26 cellular contexts compared by ENCODE assay signal in genomic region chr4:142697303-142697702, GRCh38.
A peak's percentile ranks its signal among the peaks of the same experiment; 100 is the strongest.
DNase-seq lines count a peak whose midpoint lies in the region; ATAC-seq and TF ChIP-seq lines count a peak whose summit lies in the region.
"Had no signal": no experiment of that assay in that cellular context is flagged by ENCODE, and none has a peak within 500 bp of the region (broad histone marks: within the 10 kb centered on the region; RNA-seq: fewer than 3 reads in every experiment).

No MANE protein-coding gene starts in this region.

- H3K27ac ChIP-seq in CD8-positive, alpha-beta T cell (ENCODE audit: low read depth, low read length), result peak overlapping the region; percentile 14
- H3K27ac ChIP-seq in sigmoid colon, result no peak overlapping the region
- H3K27ac ChIP-seq: BLaER1 treated with 17β-estradiol and CSF1 and Interleukin-3, amounts not matched to agents 10 nM and 100 nM; dorsolateral prefrontal cortex; gastroesophageal sphincter; HL-60; parathyroid adenoma; upper lobe of right lung had no signal

- no peak for TF ChIP-seq CTCF in CD8-positive, alpha-beta T cell (IDR thresholded peaks at IDR 0.05)
- TF ChIP-seq CTCF in GM20000 (IDR thresholded peaks at IDR 0.05; ENCODE audit: extremely low read depth, missing control alignments), result no peak
- no peak for TF ChIP-seq CTCF in sigmoid colon (IDR thresholded peaks at IDR 0.05)

- no peaks in the 10 kb centered on the region for H3K36me3 Mint-ChIP-seq in CD8-positive, alpha-beta T cell
- peaks cover 3% of the 10 kb centered on the region for H3K36me3 Mint-ChIP-seq in activated naive CD8-positive, alpha-beta T cell
- H3K36me3 Mint-ChIP-seq: memory B cell, natural killer cell had no signal

- H3K27me3 Mint-ChIP-seq in CD8-positive, alpha-beta T cell (ENCODE audit: low read depth), result no peaks in the 10 kb centered on the region
- H3K27me3 Mint-ChIP-seq in activated naive CD8-positive, alpha-beta T cell, result no peaks in the 10 kb centered on the region
- H3K27me3 Mint-ChIP-seq: memory B cell had no signal

- peak overlapping the region; percentile 39 for H3K4me3 Mint-ChIP-seq in CD8-positive, alpha-beta T cell
- H3K4me3 Mint-ChIP-seq in activated naive CD8-positive, alpha-beta T cell, result peak overlapping the region; percentile 68
- H3K4me3 Mint-ChIP-seq: memory B cell, natural killer cell had no signal

- no peak for ATAC-seq in CD8-positive, alpha-beta T cell
- ATAC-seq: gastroesophageal sphincter, HCT116, upper lobe of right lung had no signal

- H3K36me3 ChIP-seq in CD8-positive, alpha-beta T cell (ENCODE audit: insufficient read depth, low read length), result no peaks in the 10 kb centered on the region
- no peaks in the 10 kb centered on the region for H3K36me3 ChIP-seq in sigmoid colon
- H3K36me3 ChIP-seq: BLaER1 treated with 17β-estradiol and CSF1 and Interleukin-3, amounts not matched to agents 10 nM and 100 nM; gastroesophageal sphincter; upper lobe of right lung had no signal

- TF ChIP-seq EP300 in sigmoid colon (IDR thresholded peaks at IDR 0.05), result no peak

- no peaks in the 10 kb centered on the region for H3K27me3 ChIP-seq in CD8-positive, alpha-beta T cell (ENCODE audit: insufficient read depth, low read length)
- no peaks in the 10 kb centered on the region for H3K27me3 ChIP-seq in sigmoid colon
- H3K27me3 ChIP-seq: BLaER1 treated with 17β-estradiol and CSF1 and Interleukin-3, amounts not matched to agents 10 nM and 100 nM; dorsolateral prefrontal cortex; gastroesophageal sphincter; upper lobe of right lung had no signal

- no peak for TF ChIP-seq POLR2A in sigmoid colon (IDR thresholded peaks at IDR 0.05)

- no peaks in the 10 kb centered on the region for H3K9me3 Mint-ChIP-seq in CD8-positive, alpha-beta T cell
- H3K9me3 Mint-ChIP-seq in activated naive CD8-positive, alpha-beta T cell (ENCODE audit: low read depth), result no peaks in the 10 kb centered on the region

- H3K27ac Mint-ChIP-seq in CD8-positive, alpha-beta T cell, result peak overlapping the region; percentile 95
- H3K27ac Mint-ChIP-seq in activated naive CD8-positive, alpha-beta T cell, result peak overlapping the region; percentile 95
- H3K27ac Mint-ChIP-seq: memory B cell, natural killer cell had no signal

- CTCF ChIA-PET in CD8-positive, alpha-beta T cell (lab: Charles Lee), result interaction anchor here (0.9 to 1.1 kb wide), 2 partner anchors 18 to 22 kb away, joined by 3 to 4 read pairs; no protein-coding TSS in a partner anchor

- intact Hi-C loops in CD8-positive, alpha-beta T cell (cut with DNase I, micrococcal nuclease), result loop anchor here in 1 of 2 experiments (1.0 kb wide), 1 partner anchor 131 kb away; no protein-coding TSS in a partner anchor
- intact Hi-C loops in sigmoid colon (cut with DNase I), result no loop called here

- H3K4me1 ChIP-seq in CD8-positive, alpha-beta T cell (ENCODE audit: insufficient read depth, low read length), result peaks cover 62% of the 10 kb centered on the region
- peaks cover 0 to 8% (median 0%) of the 10 kb centered on the region in 4 donors for H3K4me1 ChIP-seq in sigmoid colon
- H3K4me1 ChIP-seq: parathyroid adenoma, upper lobe of right lung had no signal

- DNase-seq in NCI-H82 (lab: John Stamatoyannopoulos, UW), result peak; percentile 9
- no peak for DNase-seq in NCI-H82 treated with DMSO at 0.1 percent for 48 hours (lab: John Stamatoyannopoulos, UW; ENCODE audit: unreplicated experiment)
- DNase-seq in CD8-positive, alpha-beta T cell, result no peak
- DNase-seq in NCI-H2081 treated with DMSO at 0.1 percent for 48 hours (lab: John Stamatoyannopoulos, UW), result peak; percentile 55
- no peak for DNase-seq in mesenteric fat pad (ENCODE audit: low spot score)
- DNase-seq in GM20000 (ENCODE audit: low spot score), result no peak
- DNase-seq in sigmoid colon, result no peak
- DNase-seq: aorta; central memory CD4-positive, alpha-beta T cell; DMS79; dorsolateral prefrontal cortex; IMR-90; kidney glomerular epithelial cell; MM.1S; natural killer cell; NCI-H187; NCI-H446; stimulated activated naive CD4-positive, alpha-beta T cell treated with Interleukin-2 at 50 U/mL for 16 hours; upper lobe of right lung had no signal

- 19 to 55% methylated on average over 2 of the region's 2 CpGs for WGBS in sigmoid colon, 2 donors

- POLR2A ChIA-PET in CD8-positive, alpha-beta T cell (lab: Charles Lee), result no interaction called here

- H3K4me3 ChIP-seq in CD8-positive, alpha-beta T cell (ENCODE audit: low read depth, low read length), result no peak overlapping the region
- no peak overlapping the region for H3K4me3 ChIP-seq in sigmoid colon
- H3K4me3 ChIP-seq: BLaER1 treated with 17β-estradiol and CSF1 and Interleukin-3, amounts not matched to agents 10 nM and 100 nM; dorsolateral prefrontal cortex; gastroesophageal sphincter; upper lobe of right lung had no signal

- H3K9me3 ChIP-seq in CD8-positive, alpha-beta T cell (ENCODE audit: low read length), result no peaks in the 10 kb centered on the region
- no peaks in the 10 kb centered on the region for H3K9me3 ChIP-seq in sigmoid colon
- H3K9me3 ChIP-seq: BLaER1 treated with 17β-estradiol and CSF1 and Interleukin-3, amounts not matched to agents 10 nM and 100 nM; gastroesophageal sphincter; upper lobe of right lung had no signal

- H3K4me1 Mint-ChIP-seq in CD8-positive, alpha-beta T cell (ENCODE audit: low read depth), result peaks cover 64% of the 10 kb centered on the region
- H3K4me1 Mint-ChIP-seq in activated naive CD8-positive, alpha-beta T cell (ENCODE audit: low read depth), result peaks cover 71% of the 10 kb centered on the region

Comparison
In these comparisons a context has a peak if more than half of its experiments do, and no peak if none do; other contexts are left out.
1. DNase-seq: peak in NCI-H82 (single experiment) and NCI-H2081 treated with DMSO at 0.1 percent for 48 hours (single experiment); none in NCI-H82 treated with DMSO at 0.1 percent for 48 hours (single experiment), CD8-positive, alpha-beta T cell (0 of 7), mesenteric fat pad (single experiment), GM20000 (single experiment) and sigmoid colon (single experiment).